In genomic region chr3:88000853-88001252, GRCh38 we compare ENCODE assay signal across 11 cellular contexts. TPM values are rescaled to one million over a fixed set of nuclear protein-coding genes. Genes with fewer than 3 reads are reported as not detected.
A peak's percentile ranks its signal among the peaks of the same experiment; 100 is the strongest.
DNase-seq lines count a peak whose midpoint lies in the region; FAIRE-seq lines count a peak whose summit lies in the region.
"Had no signal": no experiment of that assay in that cellular context is flagged by ENCODE, and none has a peak within 500 bp of the region (broad histone marks: within the 10 kb centered on the region; RNA-seq: fewer than 3 reads in every experiment).

No MANE protein-coding gene starts in this region.

- H3K36me3 Mint-ChIP-seq in activated naive CD8-positive, alpha-beta T cell treated with anti-CD3 and anti-CD28 coated beads for 36 hours: no peaks in the 10 kb centered on the region

- peaks cover 11% of the 10 kb centered on the region for H3K27me3 Mint-ChIP-seq in activated naive CD8-positive, alpha-beta T cell treated with anti-CD3 and anti-CD28 coated beads for 36 hours

- no peaks in the 10 kb centered on the region for H3K27me3 ChIP-seq in stomach smooth muscle (ENCODE audit: control insufficient read depth in 1 of 2, insufficient read depth in 2 of 2, low read length in 2 of 2)
- H3K27me3 ChIP-seq: BLaER1, SJSA1 had no signal

- H3K4me3 Mint-ChIP-seq in activated naive CD8-positive, alpha-beta T cell treated with anti-CD3 and anti-CD28 coated beads for 36 hours: peak overlapping the region; percentile 50

- no peaks in the 10 kb centered on the region for H3K9me3 ChIP-seq in stomach smooth muscle (ENCODE audit: control insufficient read depth in 2 of 2, low read length in 2 of 2)
- H3K9me3 ChIP-seq: BLaER1, SJSA1 had no signal

- no peaks in the 10 kb centered on the region for H3K9me3 Mint-ChIP-seq in activated naive CD8-positive, alpha-beta T cell treated with anti-CD3 and anti-CD28 coated beads for 36 hours

- no peak overlapping the region for H3K27ac ChIP-seq in stomach smooth muscle (ENCODE audit: low read length)
- H3K27ac ChIP-seq: BLaER1, SJSA1 had no signal

- no peaks in the 10 kb centered on the region for H3K36me3 ChIP-seq in stomach smooth muscle (ENCODE audit: control insufficient read depth in 2 of 2, insufficient read depth in 2 of 2, low read length in 2 of 2)
- H3K36me3 ChIP-seq: BLaER1, SJSA1 had no signal

- peaks cover 18% of the 10 kb centered on the region for H3K4me1 Mint-ChIP-seq in activated naive CD8-positive, alpha-beta T cell treated with anti-CD3 and anti-CD28 coated beads for 36 hours

- H3K4me3 ChIP-seq in stomach smooth muscle (ENCODE audit: low read length in 2 of 2): peak overlapping the region; percentile 65 to 67
- H3K4me3 ChIP-seq: BLaER1, SJSA1 had no signal

- FAIRE-seq in islet of Langerhans (lab: Jason Lieb, UNC): peak; percentile 79

- H3K9ac ChIP-seq in stomach smooth muscle (ENCODE audit: low read length in 2 of 2): no peak overlapping the region
- H3K9ac ChIP-seq: BLaER1 had no signal

- no peak overlapping the region for H3K27ac Mint-ChIP-seq in activated naive CD8-positive, alpha-beta T cell treated with anti-CD3 and anti-CD28 coated beads for 36 hours

- peak; percentile 16 for DNase-seq in activated CD4-positive, alpha-beta T cell treated with anti-CD3 and anti-CD28 coated beads for 48 hours
- no peak for DNase-seq in activated CD4-positive, alpha-beta T cell treated with anti-CD3 and anti-CD28 coated beads for 1 hour
- DNase-seq in activated naive CD8-positive, alpha-beta T cell treated with anti-CD3 and anti-CD28 coated beads for 36 hours: peak; percentile 23
- no peak for DNase-seq in RKO (ENCODE audit: low spot score)
- DNase-seq in GM19238 (ENCODE audit: insufficient read length, low spot score): no peak
- no peak for DNase-seq in activated gamma-delta T cell (lab: John Stamatoyannopoulos, UW)
- DNase-seq: erythroblast had no signal

- no peaks in the 10 kb centered on the region for H3K4me1 ChIP-seq in stomach smooth muscle (ENCODE audit: control insufficient read depth, insufficient read depth, low read length)
- H3K4me1 ChIP-seq: SJSA1 had no signal

RNA-seq across cellular contexts. Expression of gene CGGBP1, which starts 58.0 kb away (rescaled TPM):
- 10 to 100 TPM; 69.8 to 75.4 TPM for total RNA-seq in activated naive CD8-positive, alpha-beta T cell treated with anti-CD3 and anti-CD28 coated beads for 36 hours

RNA-seq across cellular contexts. Expression of gene ZNF654, which starts 58.2 kb away (rescaled TPM):
- 10 to 100 TPM; 16.2 to 17.2 TPM for total RNA-seq in activated naive CD8-positive, alpha-beta T cell treated with anti-CD3 and anti-CD28 coated beads for 36 hours

Comparison
In these comparisons a context has a peak if more than half of its experiments do, and no peak if none do; other contexts are left out.
1. DNase-seq: peak in activated CD4-positive, alpha-beta T cell treated with anti-CD3 and anti-CD28 coated beads for 48 hours (single experiment) and activated naive CD8-positive, alpha-beta T cell treated with anti-CD3 and anti-CD28 coated beads for 36 hours (single experiment); none in activated CD4-positive, alpha-beta T cell treated with anti-CD3 and anti-CD28 coated beads for 1 hour (single experiment), RKO (single experiment), GM19238 (single experiment) and activated gamma-delta T cell (single experiment).